13 cellular contexts compared by ENCODE assay signal in genomic region chr2:119523959-119524694, GRCh38. TPM values are rescaled to one million over a fixed set of nuclear protein-coding genes. Genes with fewer than 3 reads are reported as not detected.
DNase-seq lines count a peak whose midpoint lies in the region; TF ChIP-seq lines count a peak whose summit lies in the region.
"Had no signal": no experiment of that assay in that cellular context is flagged by ENCODE, and none has a peak within 500 bp of the region (broad histone marks: within the 10 kb centered on the region; RNA-seq: fewer than 3 reads in every experiment).

Gene SCTR, minus strand, starts transcription at chr2:119524483. Its CDS starts 257 bp downstream, at chr2:119524226.

- CTCF ChIA-PET in SK-N-SH (lab: Yijun Ruan, JAX) = interaction anchor here (0.7 to 1.7 kb wide), 5 partner anchors 9 to 137 kb away, joined by 3 to 6 read pairs (median 3); no protein-coding TSS in a partner anchor

- WGBS in SK-N-SH (ENCODE audit: low lambda C conversion rate) = 1% methylated on average over 21 of the region's 72 CpGs
- 7 to 12% methylated on average over 35 to 49 of the region's 72 CpGs for WGBS in GM23248 (ENCODE audit: low coverage in 1 of 2, low lambda C conversion rate in 2 of 2, missing lambda C conversion rate in 2 of 2), 2 experiments

- H3K9ac ChIP-seq in SK-N-SH = no peak within 1 kb of the TSS
- no peak within 1 kb of the TSS for H3K9ac ChIP-seq in iPS-18a (ENCODE audit: low read length)
- no peak within 1 kb of the TSS for H3K9ac ChIP-seq in parathyroid adenoma
- no peak within 1 kb of the TSS for H3K9ac ChIP-seq in GM23248

- POLR2A ChIA-PET in SK-N-SH (lab: Yijun Ruan, JAX) = no interaction called here

- TF ChIP-seq EP300 in SK-N-SH (IDR thresholded peaks at IDR 0.05; ENCODE audit: borderline replicate concordance in 1 of 2, low read depth in 1 of 2, low read length in 1 of 2) = no peak

- in situ Hi-C loops in GM23248 (cut with MboI) = no loop called here

- H4K20me1 ChIP-seq in SK-N-SH (ENCODE audit: insufficient read depth) = no peaks in the 10 kb centered on the region
- no peaks in the 10 kb centered on the region for H4K20me1 ChIP-seq in GM23248 (ENCODE audit: insufficient read depth)

- H3K27ac ChIP-seq in SK-N-SH (ENCODE audit: low read depth in 2 of 2, low read length in 1 of 2) (no peak within 1 kb of the TSS), iPS-18a (ENCODE audit: low read length) (no peak within 1 kb of the TSS), parathyroid adenoma (no peak within 1 kb of the TSS), GM23248 (no peak within 1 kb of the TSS)
- H3K27ac ChIP-seq: RWPE1 had no signal

- no peaks in the 10 kb centered on the region for H3K79me2 ChIP-seq in SK-N-SH (ENCODE audit: insufficient read depth)
- H3K79me2 ChIP-seq in parathyroid adenoma = no peaks in the 10 kb centered on the region
- no peaks in the 10 kb centered on the region for H3K79me2 ChIP-seq in GM23248 (ENCODE audit: insufficient read depth)

- H3K9me3 ChIP-seq in SK-N-SH = no peaks in the 10 kb centered on the region
- no peaks in the 10 kb centered on the region for H3K9me3 ChIP-seq in iPS-18a (ENCODE audit: control insufficient read depth, low read depth, low read length)
- no peaks in the 10 kb centered on the region for H3K9me3 ChIP-seq in parathyroid adenoma (ENCODE audit: control insufficient read depth, low read length)
- no peaks in the 10 kb centered on the region for H3K9me3 ChIP-seq in GM23248 (ENCODE audit: low read depth)
- H3K9me3 ChIP-seq: HAP-1 had no signal

- H3K4me1 ChIP-seq in SK-N-SH (ENCODE audit: control insufficient read depth in 1 of 2, insufficient read depth in 2 of 2, low read depth in 1 of 2, low read length in 1 of 2) (peaks cover 0 to 9% of the 10 kb centered on the region in 2 experiments; a peak in 2 of 4 replicates), iPS-18a (ENCODE audit: control insufficient read depth, low read depth, low read length) (peaks cover 11% of the 10 kb centered on the region), parathyroid adenoma (no peaks in the 10 kb centered on the region), GM23248 (ENCODE audit: insufficient read depth) (no peaks in the 10 kb centered on the region)
- H3K4me1 ChIP-seq: HAP-1 had no signal

- H3K36me3 ChIP-seq in SK-N-SH (replicated peaks in 1 of 2; ENCODE audit: control insufficient read depth in 1 of 2, insufficient read depth in 2 of 2, low read length in 1 of 2) = no peaks in the 10 kb centered on the region
- H3K36me3 ChIP-seq in iPS-18a (ENCODE audit: control insufficient read depth, low read depth, low read length) = no peaks in the 10 kb centered on the region
- H3K36me3 ChIP-seq in parathyroid adenoma (ENCODE audit: control insufficient read depth, insufficient read depth, low read length) = no peaks in the 10 kb centered on the region
- no peaks in the 10 kb centered on the region for H3K36me3 ChIP-seq in GM23248 (ENCODE audit: low read depth)
- H3K36me3 ChIP-seq: HAP-1 had no signal

- DNase-seq in DMS79 (lab: John Stamatoyannopoulos, UW) (peak; percentile 15), DMS79 treated with DMSO at 0.1 percent for 48 hours (lab: John Stamatoyannopoulos, UW) (no peak), SK-N-SH (peak; percentile 75), NCI-H2029 (lab: John Stamatoyannopoulos, UW) (no peak), GM23248 (no peak), NCI-H1048 (lab: John Stamatoyannopoulos, UW) (no peak)
- DNase-seq: 8988T; activated naive CD4-positive, alpha-beta T cell; EL had no signal

- no peak for TF ChIP-seq RAD21 in SK-N-SH (IDR thresholded peaks at IDR 0.05; ENCODE audit: low read length)

- TF ChIP-seq CTCF in SK-N-SH (IDR thresholded peaks at IDR 0.05) = no peak
- TF ChIP-seq CTCF in parathyroid adenoma (IDR thresholded peaks at IDR 0.05) = no peak

- H2AFZ ChIP-seq in SK-N-SH (ENCODE audit: low read depth) = no peak within 1 kb of the TSS
- H2AFZ ChIP-seq in parathyroid adenoma = peak within 1 kb of the TSS; percentile 58
- no peak within 1 kb of the TSS for H2AFZ ChIP-seq in GM23248

- no peak within 1 kb of the TSS for H3K4me2 ChIP-seq in SK-N-SH
- peak within 1 kb of the TSS; percentile 41 for H3K4me2 ChIP-seq in parathyroid adenoma (ENCODE audit: low read length)
- no peak within 1 kb of the TSS for H3K4me2 ChIP-seq in GM23248 (ENCODE audit: unreplicated experiment)

- H3K27me3 ChIP-seq in SK-N-SH (ENCODE audit: insufficient read depth) = peaks cover 39% of the 10 kb centered on the region
- peaks cover 56% of the 10 kb centered on the region for H3K27me3 ChIP-seq in iPS-18a (ENCODE audit: control insufficient read depth, insufficient read depth, low read length)
- peaks cover 6% of the 10 kb centered on the region for H3K27me3 ChIP-seq in parathyroid adenoma (ENCODE audit: control insufficient read depth, insufficient read depth, low read length)
- H3K27me3 ChIP-seq in GM23248 (replicated peaks; ENCODE audit: insufficient read depth) = peaks cover 69% of the 10 kb centered on the region

- no peaks in the 10 kb centered on the region for H3K9me2 ChIP-seq in SK-N-SH
- H3K9me2 ChIP-seq in GM23248 (ENCODE audit: insufficient read depth) = no peaks in the 10 kb centered on the region

- no peaks in the 10 kb centered on the region for H3F3A ChIP-seq in SK-N-SH (replicated peaks; ENCODE audit: insufficient read depth)
- no peaks in the 10 kb centered on the region for H3F3A ChIP-seq in GM23248 (ENCODE audit: insufficient read depth)

- H3K4me3 ChIP-seq in SK-N-SH (ENCODE audit: low read depth in 2 of 2, low read length in 1 of 2) (peak within 1 kb of the TSS in 1 of 2 experiments; percentile 22; a peak in 1 of 4 replicates), iPS-18a (ENCODE audit: low read length) (peak within 1 kb of the TSS; percentile 64), parathyroid adenoma (ENCODE audit: low read depth, low read length) (peak within 1 kb of the TSS; percentile 3), GM23248 (no peak within 1 kb of the TSS)
- H3K4me3 ChIP-seq: HAP-1 had no signal

TF ChIP-seq in SK-N-SH, 30 proteins besides CTCF, POLR2A, EP300 and RAD21:
- TF ChIP-seq JUND (IDR thresholded peaks at IDR 0.05) = no peak
- no peak for TF ChIP-seq SMC3 (IDR thresholded peaks at IDR 0.05; ENCODE audit: low read depth, low read length)
- TF ChIP-seq USF2 (IDR thresholded peaks at IDR 0.05; ENCODE audit: borderline replicate concordance, low read depth, low read length) = no peak
- no peak for TF ChIP-seq MEF2A (IDR thresholded peaks at IDR 0.05; ENCODE audit: borderline replicate concordance, low read depth)
- no peak for TF ChIP-seq IRF3 (IDR thresholded peaks at IDR 0.05; ENCODE audit: low read depth, low read length)
- no peak for TF ChIP-seq NRF1 (IDR thresholded peaks at IDR 0.05; ENCODE audit: low read depth, low read length)
- no peak for TF ChIP-seq GATA2 (CRISPR knock-in tag; IDR thresholded peaks at IDR 0.05)
- TF ChIP-seq MXI1 (IDR thresholded peaks at IDR 0.05; ENCODE audit: low read depth, low read length) = no peak
- no peak for TF ChIP-seq GABPA (IDR thresholded peaks at IDR 0.05; ENCODE audit: low read depth)
- no peak for TF ChIP-seq MAX (IDR thresholded peaks at IDR 0.05; ENCODE audit: low read depth)
- no peak for TF ChIP-seq TEAD4 (IDR thresholded peaks at IDR 0.05; ENCODE audit: borderline replicate concordance, insufficient read depth)
- no peak for TF ChIP-seq RCOR1 (IDR thresholded peaks at IDR 0.05; ENCODE audit: low read length)
- no peak for TF ChIP-seq NFIC (IDR thresholded peaks at IDR 0.05; ENCODE audit: borderline replicate concordance)
- TF ChIP-seq RXRA (IDR thresholded peaks at IDR 0.05; ENCODE audit: borderline replicate concordance, low read depth) = no peak
- no peak for TF ChIP-seq YY1 (IDR thresholded peaks at IDR 0.05; ENCODE audit: low read depth)
- no peak for TF ChIP-seq FOSL2 (IDR thresholded peaks at IDR 0.05; ENCODE audit: borderline replicate concordance, low read depth)
- no peak for TF ChIP-seq TCF12 (IDR thresholded peaks at IDR 0.05)
- no peak for TF ChIP-seq RFX5 (IDR thresholded peaks at IDR 0.05; ENCODE audit: low read length)
- no peak for TF ChIP-seq POLR2AphosphoS5 (IDR thresholded peaks at IDR 0.05; ENCODE audit: low read depth, low read length)

RNA-seq across cellular contexts. Expression of gene SCTR, which starts in this region (rescaled TPM):
- polyA plus RNA-seq in SK-N-SH (2012; rRNA removed) (not detected in 2 replicates), GM23248 (2016; fragmentation: Nextera tagmentation; extraction: Ambion mirVana) (not detected in 2 replicates)
- polyA plus RNA-seq in SK-N-SH (2012; cell fraction: cytosol; rRNA removed) = not detected in 2 replicates
- not detected in 2 replicates for polyA plus RNA-seq in SK-N-SH (2012; cell fraction: nucleus; rRNA removed)
- total RNA-seq in GM23248 (2014; rRNA removed; shearing (Covaris generic)) = not detected in 2 replicates

Comparison
In these comparisons a context has a peak if more than half of its experiments do, and no peak if none do; other contexts are left out.
1. Peak in DNase-seq in SK-N-SH; RNA of the gene not detected or under 1 TPM.